ENCODE assay signal across 1 cellular context in genomic region chr15:69462493-69463181, GRCh38.
A peak's percentile ranks its signal among the peaks of the same experiment; 100 is the strongest.
TF ChIP-seq lines count a peak whose summit lies in the region.

No MANE protein-coding gene starts in this region.

TF ChIP-seq in HepG2, 621 proteins besides CTCF, POLR2A, EP300 and RAD21 (continued from another document and continues in another):
- no peak for TF ChIP-seq HIC2 (CRISPR knock-in tag; IDR thresholded peaks at IDR 0.05; ENCODE audit: low read depth)
- TF ChIP-seq LRRFIP1 (CRISPR knock-in tag; conservative IDR thresholded peaks at IDR 0.05) = no peak
- TF ChIP-seq SMAD3 (CRISPR knock-in tag; IDR thresholded peaks at IDR 0.05) = no peak
- TF ChIP-seq GMEB2 (CRISPR knock-in tag; IDR thresholded peaks at IDR 0.05; ENCODE audit: low read depth) = no peak
- no peak for TF ChIP-seq ZNF737 (CRISPR knock-in tag; IDR thresholded peaks at IDR 0.05; ENCODE audit: borderline replicate concordance)
- TF ChIP-seq PAWR (CRISPR knock-in tag; IDR thresholded peaks at IDR 0.05; ENCODE audit: borderline replicate concordance) = no peak
- TF ChIP-seq ZBTB34 (CRISPR knock-in tag; IDR thresholded peaks at IDR 0.05) = no peak
- TF ChIP-seq ZHX1 (CRISPR knock-in tag; IDR thresholded peaks at IDR 0.05; ENCODE audit: low read depth) = no peak
- TF ChIP-seq MEIS1 (CRISPR knock-in tag; IDR thresholded peaks at IDR 0.05; ENCODE audit: borderline replicate concordance) = 0 out of 2 replicates have a peak, but pooled peaks have one; percentile 50
- TF ChIP-seq NR2F6 (IDR thresholded peaks at IDR 0.05) = 0 out of 2 replicates have a peak, but pooled peaks have one; percentile 19
- TF ChIP-seq NR2F6 (CRISPR knock-in tag; IDR thresholded peaks at IDR 0.05) = no peak
- no peak for TF ChIP-seq ZUFSP (CRISPR knock-in tag; IDR thresholded peaks at IDR 0.05; ENCODE audit: borderline replicate concordance)
- no peak for TF ChIP-seq ZNF354B (CRISPR knock-in tag; IDR thresholded peaks at IDR 0.05)
- TF ChIP-seq ZNF383 (CRISPR knock-in tag; IDR thresholded peaks at IDR 0.05; ENCODE audit: borderline replicate concordance) = no peak
- TF ChIP-seq ZNF382 (CRISPR knock-in tag; IDR thresholded peaks at IDR 0.05; ENCODE audit: borderline replicate concordance) = no peak
- no peak for TF ChIP-seq ZNF572 (CRISPR knock-in tag; IDR thresholded peaks at IDR 0.05)
- TF ChIP-seq ZNF143 (CRISPR knock-in tag; IDR thresholded peaks at IDR 0.05) = no peak
- no peak for TF ChIP-seq ZBTB14 (CRISPR knock-in tag; IDR thresholded peaks at IDR 0.05)
- TF ChIP-seq SPEN (CRISPR knock-in tag; IDR thresholded peaks at IDR 0.05; ENCODE audit: low read depth) = peak; percentile 48; the same call in 1 of the 2 replicates
- peak; percentile 36 for TF ChIP-seq RBM39 (IDR thresholded peaks at IDR 0.05; ENCODE audit: low read depth, low read length, poor library complexity, severe bottlenecking)
- TF ChIP-seq SMAD9 (CRISPR knock-in tag; IDR thresholded peaks at IDR 0.05) = no peak
- TF ChIP-seq ZNF343 (CRISPR knock-in tag; IDR thresholded peaks at IDR 0.05) = no peak
- no peak for TF ChIP-seq SIN3B (IDR thresholded peaks at IDR 0.05; ENCODE audit: low read length)
- no peak for TF ChIP-seq CEBPZ (IDR thresholded peaks at IDR 0.05; ENCODE audit: low read length)
- TF ChIP-seq PATZ1 (CRISPR knock-in tag; IDR thresholded peaks at IDR 0.05) = no peak; the same call in 1 of the 2 replicates
- peak; percentile 96 for TF ChIP-seq ZMYM4 (CRISPR knock-in tag; IDR thresholded peaks at IDR 0.05)
- TF ChIP-seq NBN (conservative IDR thresholded peaks at IDR 0.05) = no peak
- peak; percentile 81 for TF ChIP-seq YEATS2 (CRISPR knock-in tag; IDR thresholded peaks at IDR 0.05; ENCODE audit: borderline replicate concordance)
- TF ChIP-seq LBX2 (CRISPR knock-in tag; IDR thresholded peaks at IDR 0.05; ENCODE audit: borderline replicate concordance) = no peak
- TF ChIP-seq HHEX (CRISPR knock-in tag; IDR thresholded peaks at IDR 0.05) = no peak
- no peak for TF ChIP-seq SNRNP70 (IDR thresholded peaks at IDR 0.05; ENCODE audit: low read depth, low read length)
- no peak; the same call in 1 of the 2 replicates for TF ChIP-seq ZNF710 (CRISPR knock-in tag; IDR thresholded peaks at IDR 0.05; ENCODE audit: borderline replicate concordance)
